In genomic region chr1:45067806-45068205, GRCh38 we compare ENCODE assay signal across 36 cellular contexts.
"Had no signal": no experiment of that assay in that cellular context is flagged by ENCODE, and none has a peak within 500 bp of the region (broad histone marks: within the 10 kb centered on the region; RNA-seq: fewer than 3 reads in every experiment).

No MANE protein-coding gene starts in this region.

- H3K27me3 ChIP-seq: MG63 had no signal

- H3K9me3 ChIP-seq: MG63 had no signal

- DNase-seq: Kasumi-1, MG63, MM.1S, MV-4-11, NCI-H1048, NCI-H1092, NCI-H1092 treated with DMSO at 0.1 percent for 48 hours, NCI-H1105, NCI-H1105 treated with DMSO at 0.1 percent for 48 hours, NCI-H1417, NCI-H1417 treated with DMSO at 0.1 percent for 48 hours, NCI-H1436, NCI-H1436 treated with DMSO at 0.1 percent for 48 hours, NCI-H146, NCI-H1694, NCI-H1694 treated with DMSO at 0.1 percent for 48 hours, NCI-H187, NCI-H187 treated with DMSO at 0.1 percent for 48 hours, NCI-H1930, NCI-H2029, NCI-H2029 treated with DMSO at 0.1 percent for 48 hours, NCI-H2081, NCI-H2081 treated with DMSO at 0.1 percent for 48 hours, NCI-H2107, NCI-H2171, NCI-H2171 treated with DMSO at 0.1 percent for 48 hours, NCI-H2227 treated with DMSO at 0.1 percent for 48 hours, NCI-H226, NCI-H345, NCI-H446, NCI-H446 treated with DMSO at 0.1 percent for 48 hours, NCI-H510A, NCI-H510A treated with DMSO at 0.1 percent for 48 hours, NCI-H524, NCI-H524 treated with DMSO at 0.1 percent for 48 hours, NCI-H526 had no signal
